In genomic region chrX:38154818-38155217, GRCh38 we compare ENCODE assay signal across 23 cellular contexts.
"Had no signal": no experiment of that assay in that cellular context is flagged by ENCODE, and none has a peak within 500 bp of the region (broad histone marks: within the 10 kb centered on the region; RNA-seq: fewer than 3 reads in every experiment).

No MANE protein-coding gene starts in this region.

- H3K4me3 ChIP-seq: body of pancreas, cardiac muscle cell, lung, pancreas, psoas muscle, right atrium auricular region, smooth muscle cell, thoracic aorta had no signal

- H3K9me3 Mint-ChIP-seq: activated B cell treated with CpG ODN at 0.5 μM for 24 hours; activated naive CD4-positive, alpha-beta T cell treated with anti-CD3 and anti-CD28 coated beads, Interleukin-2, amount 10 ng/mL, durations not matched to agents 7 days and 5 days; dendritic cell treated with granulocyte-macrophage colony-stimulating factor and Interleukin-4, amounts not matched to agents 40 ng/mL and 50 ng/mL, for 4 days; natural killer cell; stimulated activated memory B cell treated with anti-CD40 and anti-IgM and Interleukin-4, amounts not matched to agents 10 μg/mL and 1 μg/mL and 100 μg/mL, for 72 hours had no signal

- H3K9me3 ChIP-seq: body of pancreas, pancreas, psoas muscle, right atrium auricular region, thoracic aorta had no signal

- H3K36me3 ChIP-seq: cardiac muscle cell, pancreas, thoracic aorta had no signal

- DNase-seq: activated B cell treated with CpG ODN at 0.5 μM for 24 hours; activated CD4-positive, alpha-beta T cell treated with anti-CD3 and anti-CD28 coated beads for 4 hours; activated CD4-positive, alpha-beta T cell treated with anti-CD3 and anti-CD28 coated beads, Interleukin-2, amount 50 U/mL, for 48 hours; activated CD8-positive, alpha-beta memory T cell treated with anti-CD3 and anti-CD28 coated beads, Interleukin-2, amount 50 U/mL, for 48 hours; activated naive CD4-positive, alpha-beta T cell treated with anti-CD3 and anti-CD28 coated beads, Interleukin-2, amount 10 ng/mL, durations not matched to agents 7 days and 5 days; activated T-cell treated with anti-CD3 and anti-CD28 coated beads, Interleukin-2, amount 50 U/mL, for 48 hours; body of pancreas; effector CD4-positive, alpha-beta T cell; immature natural killer cell; natural killer cell; pancreas; psoas muscle; stimulated activated CD4-positive, alpha-beta T cell treated with anti-CD3 and anti-CD28 coated beads, Interleukin-15, amount 100 ng/mL, for 24 hours; T-helper 9 cell had no signal

- H3K27ac ChIP-seq: body of pancreas, cardiac muscle cell, pancreas, psoas muscle, right atrium auricular region, thoracic aorta had no signal

- H3K4me2 ChIP-seq: smooth muscle cell had no signal

- H3K4me1 Mint-ChIP-seq: activated B cell treated with CpG ODN at 0.5 μM for 24 hours; activated naive CD4-positive, alpha-beta T cell treated with anti-CD3 and anti-CD28 coated beads, Interleukin-2, amount 10 ng/mL, durations not matched to agents 7 days and 5 days; immature natural killer cell; mesothelial cell of epicardium; natural killer cell; stimulated activated memory B cell treated with anti-CD40 and anti-IgM and Interleukin-4, amounts not matched to agents 10 μg/mL and 1 μg/mL and 100 μg/mL, for 72 hours had no signal

- H3K4me3 Mint-ChIP-seq: activated B cell treated with CpG ODN at 0.5 μM for 24 hours; activated naive CD4-positive, alpha-beta T cell treated with anti-CD3 and anti-CD28 coated beads, Interleukin-2, amount 10 ng/mL, durations not matched to agents 7 days and 5 days; dendritic cell treated with granulocyte-macrophage colony-stimulating factor and Interleukin-4, amounts not matched to agents 40 ng/mL and 50 ng/mL, for 4 days; immature natural killer cell; mesothelial cell of epicardium; natural killer cell; stimulated activated memory B cell treated with anti-CD40 and anti-IgM and Interleukin-4, amounts not matched to agents 10 μg/mL and 1 μg/mL and 100 μg/mL, for 72 hours had no signal

- H3K4me1 ChIP-seq: body of pancreas, pancreas, psoas muscle, right atrium auricular region had no signal

- ATAC-seq: body of pancreas; left lobe of liver; natural killer cell; pancreas; psoas muscle; stimulated activated memory B cell treated with anti-CD40 and anti-IgM and Interleukin-4, amounts not matched to agents 10 μg/mL and 1 μg/mL and 100 μg/mL, for 72 hours had no signal

- H3K27ac Mint-ChIP-seq: activated B cell treated with CpG ODN at 0.5 μM for 24 hours; activated naive CD4-positive, alpha-beta T cell treated with anti-CD3 and anti-CD28 coated beads, Interleukin-2, amount 10 ng/mL, durations not matched to agents 7 days and 5 days; dendritic cell treated with granulocyte-macrophage colony-stimulating factor and Interleukin-4, amounts not matched to agents 40 ng/mL and 50 ng/mL, for 4 days; immature natural killer cell; mesothelial cell of epicardium; natural killer cell; stimulated activated memory B cell treated with anti-CD40 and anti-IgM and Interleukin-4, amounts not matched to agents 10 μg/mL and 1 μg/mL and 100 μg/mL, for 72 hours had no signal

- H3K27me3 Mint-ChIP-seq: activated B cell treated with CpG ODN at 0.5 μM for 24 hours; dendritic cell treated with granulocyte-macrophage colony-stimulating factor and Interleukin-4, amounts not matched to agents 40 ng/mL and 50 ng/mL, for 4 days; stimulated activated memory B cell treated with anti-CD40 and anti-IgM and Interleukin-4, amounts not matched to agents 10 μg/mL and 1 μg/mL and 100 μg/mL, for 72 hours had no signal

- H3K27me3 ChIP-seq: body of pancreas, cardiac muscle cell, right atrium auricular region had no signal

- H3K36me3 Mint-ChIP-seq: activated naive CD4-positive, alpha-beta T cell treated with anti-CD3 and anti-CD28 coated beads, Interleukin-2, amount 10 ng/mL, durations not matched to agents 7 days and 5 days; immature natural killer cell; mesothelial cell of epicardium; natural killer cell; stimulated activated memory B cell treated with anti-CD40 and anti-IgM and Interleukin-4, amounts not matched to agents 10 μg/mL and 1 μg/mL and 100 μg/mL, for 72 hours had no signal
